20 cellular contexts compared by ENCODE assay signal in genomic region chr4:182320092-182320491, GRCh38.
"Had no signal": no experiment of that assay in that cellular context is flagged by ENCODE, and none has a peak within 500 bp of the region (broad histone marks: within the 10 kb centered on the region; RNA-seq: fewer than 3 reads in every experiment).

No MANE protein-coding gene starts in this region.

- H3K36me3 Mint-ChIP-seq: T-cell had no signal

- H3K36me3 ChIP-seq: MG63 had no signal

- H3K4me1 Mint-ChIP-seq: T-cell had no signal

- H3K27ac ChIP-seq: SJSA1, SK-N-MC had no signal

- DNase-seq: KBM-7, MG63, NCI-H1092, NCI-H1105 treated with DMSO at 0.1 percent for 48 hours, NCI-H1417 treated with DMSO at 0.1 percent for 48 hours, NCI-H146, NCI-H187, NCI-H2029, NCI-H2081 treated with DMSO at 0.1 percent for 48 hours, NCI-H2227 treated with DMSO at 0.1 percent for 48 hours, NCI-H524, NCI-H526 treated with DMSO at 0.1 percent for 48 hours, NCI-H748 treated with DMSO at 0.1 percent for 48 hours, Right ventricle myocardium superior, RPMI8226, SIG-M5, SW 1271, T-cell had no signal

- H3K27ac Mint-ChIP-seq: T-cell had no signal

- H3K4me3 Mint-ChIP-seq: T-cell had no signal

- H3K27me3 ChIP-seq: MG63, SJSA1 had no signal

- H3K4me1 ChIP-seq: SJSA1 had no signal

- H3K9me3 ChIP-seq: MG63, SJSA1 had no signal

- H3K4me3 ChIP-seq: MG63, SJSA1, SK-N-MC had no signal

- ATAC-seq: T-cell had no signal
